1 cellular context compared by ENCODE assay signal in the genomic region with DNA sequence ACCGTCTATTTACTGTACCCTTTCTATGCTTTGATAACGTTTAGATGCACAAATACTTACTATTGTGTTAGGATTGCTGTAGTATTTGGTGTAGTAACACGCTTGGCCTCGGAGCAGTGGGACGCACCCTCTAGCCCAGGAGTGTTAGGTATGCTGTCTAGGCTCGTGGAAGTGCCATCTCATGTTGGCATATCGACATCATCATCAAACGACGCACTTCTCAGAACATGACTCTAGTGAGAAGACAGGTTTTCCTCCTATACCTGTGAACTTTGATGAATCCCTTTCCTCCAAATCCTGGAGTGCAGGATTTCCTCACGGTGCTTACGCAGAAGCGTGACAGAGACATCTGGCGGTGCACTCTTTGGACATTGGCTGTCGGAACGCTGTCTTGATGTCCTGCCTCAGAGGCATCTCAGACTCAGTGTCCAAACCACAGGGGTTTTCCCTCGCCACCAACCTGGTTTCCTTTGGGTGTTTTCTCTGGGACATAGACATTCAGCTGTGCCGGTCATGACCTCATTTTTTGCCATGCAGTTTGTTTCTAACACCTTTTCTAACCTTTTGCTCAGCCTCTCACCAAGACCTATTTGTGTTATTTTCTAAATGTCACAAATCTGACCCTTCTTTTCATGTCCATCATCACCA.
TF ChIP-seq lines count a peak whose summit lies in the region.

No MANE protein-coding gene starts in this region.

TF ChIP-seq in K562, 482 proteins besides CTCF, POLR2A, EP300 and RAD21:
- TF ChIP-seq NR4A1 (CRISPR knock-in tag; IDR thresholded peaks at IDR 0.05) (no peak), NR4A1 (tag; IDR thresholded peaks at IDR 0.05) (no peak), RBFOX2 (IDR thresholded peaks at IDR 0.05; ENCODE audit: low read depth, low read length) (peak; percentile 29; the same call in 1 of the 2 replicates), TAF1 (IDR thresholded peaks at IDR 0.05; ENCODE audit: control insufficient read depth, extremely low read depth, insufficient read depth, low read length, severe bottlenecking) (no peak)
- TF ChIP-seq, protein P1, sequence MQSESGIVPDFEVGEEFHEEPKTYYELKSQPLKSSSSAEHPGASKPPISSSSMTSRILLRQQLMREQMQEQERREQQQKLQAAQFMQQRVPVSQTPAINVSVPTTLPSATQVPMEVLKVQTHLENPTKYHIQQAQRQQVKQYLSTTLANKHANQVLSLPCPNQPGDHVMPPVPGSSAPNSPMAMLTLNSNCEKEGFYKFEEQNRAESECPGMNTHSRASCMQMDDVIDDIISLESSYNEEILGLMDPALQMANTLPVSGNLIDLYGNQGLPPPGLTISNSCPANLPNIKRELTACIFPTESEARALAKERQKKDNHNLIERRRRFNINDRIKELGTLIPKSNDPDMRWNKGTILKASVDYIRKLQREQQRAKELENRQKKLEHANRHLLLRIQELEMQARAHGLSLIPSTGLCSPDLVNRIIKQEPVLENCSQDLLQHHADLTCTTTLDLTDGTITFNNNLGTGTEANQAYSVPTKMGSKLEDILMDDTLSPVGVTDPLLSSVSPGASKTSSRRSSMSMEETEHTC (IDR thresholded peaks at IDR 0.05) = no peak
